In genomic region chr11:105042178-105042577, GRCh38 we compare ENCODE assay signal across 20 cellular contexts. TPM values are rescaled to one million over a fixed set of nuclear protein-coding genes. Genes with fewer than 3 reads are reported as not detected.
DNase-seq lines count a peak whose midpoint lies in the region; ATAC-seq and FAIRE-seq lines count a peak whose summit lies in the region.
"Had no signal": no experiment of that assay in that cellular context is flagged by ENCODE, and none has a peak within 500 bp of the region (broad histone marks: within the 10 kb centered on the region; RNA-seq: fewer than 3 reads in every experiment).

No MANE protein-coding gene starts in this region.

- H3K27ac ChIP-seq in small intestine (ENCODE audit: low read depth in 1 of 2, low read length in 1 of 2): no peak overlapping the region
- H3K27ac ChIP-seq: 22Rv1; BLaER1 treated with 17β-estradiol and CSF1 and Interleukin-3, amounts not matched to agents 10 nM and 100 nM; GM23248 had no signal

- peaks cover 4% of the 10 kb centered on the region for H3K9me3 Mint-ChIP-seq in T-helper 1 cell treated with Interleukin-12 subunit alpha and Interleukin-12 subunit beta and Interleukin-4 antibody, amounts not matched to agents 30 μg/mL and 1 μg/mL, for 36 hours
- H3K9me3 Mint-ChIP-seq in immature natural killer cell: no peaks in the 10 kb centered on the region

- no peak overlapping the region for H3K4me3 ChIP-seq in small intestine (ENCODE audit: low read depth in 1 of 2, low read length in 2 of 2)
- H3K4me3 ChIP-seq: GM23248 had no signal

- H3K36me3 ChIP-seq in small intestine (ENCODE audit: control insufficient read depth in 2 of 2, insufficient read depth in 2 of 2, low read length in 2 of 2): no peaks in the 10 kb centered on the region

- DNase-seq in T-helper 1 cell (no peak), NCI-H460 (ENCODE audit: extremely low read depth, low read depth) (peak; percentile 14), immature natural killer cell (peak in 1 of 3 donors; percentile 12), small intestine (no peak), sciatic nerve (ENCODE audit: low spot score) (no peak), DMS114 treated with DMSO at 0.1 percent for 48 hours (lab: John Stamatoyannopoulos, UW; ENCODE audit: unreplicated experiment) (no peak)
- no peak for DNase-seq in NK-92 treated with Interleukin-12 subunit alpha and Interleukin-12 subunit beta, amount 100 ng/mL, for 24 hours (lab: John Stamatoyannopoulos, UW)
- DNase-seq: Calu3, GM23248, IMR-90, Kasumi-1, MV-4-11, NCI-H1417 treated with DMSO at 0.1 percent for 48 hours, NCI-H2029, NCI-H510A treated with DMSO at 0.1 percent for 48 hours had no signal

- peak overlapping the region; percentile 1 for H3K4me3 Mint-ChIP-seq in T-helper 1 cell treated with Interleukin-12 subunit alpha and Interleukin-12 subunit beta and Interleukin-4 antibody, amounts not matched to agents 30 μg/mL and 1 μg/mL, for 36 hours
- H3K4me3 Mint-ChIP-seq in immature natural killer cell: peak overlapping the region; percentile 94 to 100 (median 97)

- no peak for ATAC-seq in sciatic nerve

- peaks cover 0 to 9% of the 10 kb centered on the region in 2 donors for H3K4me1 ChIP-seq in small intestine (ENCODE audit: control insufficient read depth in 2 of 2, insufficient read depth in 1 of 2, low read depth in 1 of 2, low read length in 1 of 2)

- peak; percentile 19 for FAIRE-seq in small intestine (lab: Jason Lieb, UNC)

- 55 to 70% (median 67%) methylated on average over 3 of the region's 3 CpGs for WGBS in small intestine, 3 donors

- H3K27me3 ChIP-seq in small intestine (ENCODE audit: control insufficient read depth in 2 of 2, insufficient read depth in 2 of 2, low read length in 2 of 2): no peaks in the 10 kb centered on the region
- H3K27me3 ChIP-seq: BLaER1 treated with 17β-estradiol and CSF1 and Interleukin-3, amounts not matched to agents 10 nM and 100 nM had no signal

- peaks cover 39% of the 10 kb centered on the region for H3K4me1 Mint-ChIP-seq in T-helper 1 cell treated with Interleukin-12 subunit alpha and Interleukin-12 subunit beta and Interleukin-4 antibody, amounts not matched to agents 30 μg/mL and 1 μg/mL, for 36 hours (ENCODE audit: low read depth)
- peaks cover 58 to 75% of the 10 kb centered on the region in 2 donors for H3K4me1 Mint-ChIP-seq in immature natural killer cell

- H3K9me3 ChIP-seq in small intestine (ENCODE audit: control insufficient read depth, low read depth): no peaks in the 10 kb centered on the region

- no peak overlapping the region for H3K27ac Mint-ChIP-seq in T-helper 1 cell treated with Interleukin-12 subunit alpha and Interleukin-12 subunit beta and Interleukin-4 antibody, amounts not matched to agents 30 μg/mL and 1 μg/mL, for 36 hours
- H3K27ac Mint-ChIP-seq in immature natural killer cell: peak overlapping the region in 5 of 6 donors; percentile 46 to 98 (median 92)

- intact Hi-C loops in sciatic nerve (cut with DNase I): no loop called here

- no peaks in the 10 kb centered on the region for H3K27me3 Mint-ChIP-seq in T-helper 1 cell treated with Interleukin-12 subunit alpha and Interleukin-12 subunit beta and Interleukin-4 antibody, amounts not matched to agents 30 μg/mL and 1 μg/mL, for 36 hours (ENCODE audit: low read depth)
- H3K27me3 Mint-ChIP-seq in immature natural killer cell (ENCODE audit: low read depth in 3 of 3): peaks cover 0 to 1% (median 0%) of the 10 kb centered on the region in 3 donors

- H3K36me3 Mint-ChIP-seq in T-helper 1 cell treated with Interleukin-12 subunit alpha and Interleukin-12 subunit beta and Interleukin-4 antibody, amounts not matched to agents 30 μg/mL and 1 μg/mL, for 36 hours (ENCODE audit: low read depth): peaks cover 47% of the 10 kb centered on the region
- H3K36me3 Mint-ChIP-seq in immature natural killer cell: peaks cover 37 to 44% (median 38%) of the 10 kb centered on the region in 3 donors

RNA-seq across cellular contexts. Expression of gene CARD16, which starts 3.0 kb away (rescaled TPM):
- not detected in 2 replicates for total RNA-seq in NCI-H460 (2014; rRNA removed; shearing (Covaris generic))
- polyA plus RNA-seq in NCI-H460 (2014; cell fraction: nucleus; rRNA removed): not detected in 2 replicates
- polyA plus RNA-seq in immature natural killer cell (100 to 1,000 TPM; 297 to 386 (median 368) TPM), small intestine (100 to 1,000 TPM in 1 of 3 donors, 10 to 100 TPM in 2; 67.3 to 145 (median 73.8) TPM)
- 40.4 TPM for total RNA-seq in sciatic nerve
- total RNA-seq: GM23248, HT-29 had no signal
- polyA plus RNA-seq: GM23248 had no signal

RNA-seq across cellular contexts. Expression of gene CASP1, which starts 7.2 kb away (rescaled TPM):
- 0.32 and 0.62 TPM in 2 replicates for total RNA-seq in NCI-H460 (2014; rRNA removed; shearing (Covaris generic))
- not detected in 2 replicates for polyA plus RNA-seq in NCI-H460 (2014; cell fraction: nucleus; rRNA removed)
- polyA plus RNA-seq in immature natural killer cell: 100 to 1,000 TPM; 107 to 166 (median 115) TPM
- 100 to 1,000 TPM in 2 of 3 donors, 10 to 100 TPM in 1; 69.3 to 392 (median 102) TPM for polyA plus RNA-seq in small intestine
- total RNA-seq in sciatic nerve: 31.9 TPM
- total RNA-seq: HT-29 had no signal

RNA-seq across cellular contexts. Expression of gene CASP5, which starts 19.2 kb away (rescaled TPM):
- total RNA-seq in NCI-H460 (2014; rRNA removed; shearing (Covaris generic)): 0.10 and 0.55 TPM in 2 replicates
- polyA plus RNA-seq in NCI-H460 (2014; cell fraction: nucleus; rRNA removed): not detected in 2 replicates
- polyA plus RNA-seq in immature natural killer cell (not detected), small intestine (10 to 100 TPM in 1 of 3 donors, 1 to 10 TPM in 2; 4.7 to 15.1 (median 7.0) TPM)
- total RNA-seq in sciatic nerve: 0.76 TPM
- total RNA-seq: Calu3, GM23248, HT-29, IMR-90, RPMI7951 had no signal
- polyA plus RNA-seq: GM23248, IMR-90 had no signal

Comparison
In these comparisons a context has a peak if more than half of its experiments do, and no peak if none do; other contexts are left out.
1. RNA of gene CARD16, which starts 3.0 kb away (total RNA-seq): 40.4 TPM in sciatic nerve (single experiment); not detected in NCI-H460; every median in the first group is over 10 times any median in the second.
2. RNA of gene CASP1, which starts 7.2 kb away (total RNA-seq): 31.9 TPM in sciatic nerve (single experiment); 0.32 to 0.62 TPM in NCI-H460; every median in the first group is over 10 times any median in the second.